35 cellular contexts compared by ENCODE assay signal in the genomic region with DNA sequence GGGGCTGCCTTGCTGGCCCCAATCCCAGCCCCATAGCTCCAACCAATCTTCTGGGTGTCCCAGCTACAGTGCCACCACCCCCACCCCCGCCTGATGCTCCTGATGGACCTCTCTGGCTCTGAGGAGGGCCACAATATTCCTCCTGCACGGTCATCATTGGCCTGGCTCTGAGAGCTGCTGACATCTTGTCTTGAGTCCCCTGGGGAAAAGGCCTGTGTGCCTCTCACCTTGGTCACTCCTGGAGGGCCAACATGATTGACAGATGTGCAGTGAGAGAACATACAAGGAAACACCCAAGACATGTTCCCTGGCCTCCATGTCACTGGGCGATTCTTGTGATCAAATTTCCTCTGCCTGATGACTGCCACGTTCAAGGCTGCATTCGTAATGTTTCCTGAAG. TPM values are rescaled to one million over a fixed set of nuclear protein-coding genes. Genes with fewer than 3 reads are reported as not detected.
"Had no signal": no experiment of that assay in that cellular context is flagged by ENCODE, and none has a peak within 500 bp of the region (broad histone marks: within the 10 kb centered on the region; RNA-seq: fewer than 3 reads in every experiment).

No MANE protein-coding gene starts in this region.

- H3K9me3 ChIP-seq: esophagus squamous epithelium, heart right ventricle, neutrophil, testis, tibial artery, upper lobe of left lung, uterus had no signal

- H3K4me1 ChIP-seq: parathyroid adenoma, testis, tibial artery, upper lobe of left lung, uterus had no signal

- H2AFZ ChIP-seq: parathyroid adenoma had no signal

- H3K4me2 ChIP-seq: smooth muscle cell had no signal

- FAIRE-seq: endometrium, islet of Langerhans had no signal

- DNase-seq: effector memory CD8-positive, alpha-beta T cell; erythroblast; esophagus squamous epithelium; foreskin melanocyte; glutamatergic neuron; heart right ventricle; hippocampal formation; left ventricle myocardium superior; naive B cell; stimulated activated CD4-positive, alpha-beta T cell treated with anti-CD3 and anti-CD28 coated beads, Interleukin-12 subunit alpha, Interleukin-12 subunit beta, amount 100 ng/mL, for 4 hours; stimulated activated CD4-positive, alpha-beta T cell treated with anti-CD3 and anti-CD28 coated beads, Interleukin-1b, Interleukin-23, amount 100 ng/mL, for 48 hours; stimulated activated CD4-positive, alpha-beta T cell treated with anti-CD3 and anti-CD28 coated beads, Interleukin-4, amount 100 ng/mL, for 1 hour; stimulated activated CD8-positive, alpha-beta memory T cell treated with anti-CD3 and anti-CD28 coated beads, Interleukin-4, amount 100 ng/mL, for 48 hours; stimulated activated naive CD4-positive, alpha-beta T cell; stimulated activated naive CD8-positive, alpha-beta T cell treated with anti-CD3 and anti-CD28 coated beads, Interleukin-15, amount 100 ng/mL, for 72 hours; testis; uterus had no signal

- H3K36me3 ChIP-seq: esophagus squamous epithelium, heart right ventricle, neutrophil, tibial artery, upper lobe of left lung, uterus had no signal

- H3K9ac ChIP-seq: parathyroid adenoma had no signal

- ATAC-seq: effector memory CD8-positive, alpha-beta T cell; heart right ventricle; left ventricle myocardium superior; natural killer cell treated with Interleukin-12 subunit alpha and Interleukin-12 subunit beta and Interleukin-15 and Interleukin-18, amount 100 ng/mL, for 72 hours; sciatic nerve; stimulated activated naive CD8-positive, alpha-beta T cell treated with anti-CD3 and anti-CD28 coated beads, Interleukin-15, amount 100 ng/mL, for 72 hours had no signal

- H3K27me3 ChIP-seq: testis, upper lobe of left lung, uterus had no signal

- H3K27ac ChIP-seq: coronary artery, esophagus squamous epithelium, heart right ventricle, neutrophil, parathyroid adenoma, testis, tibial artery, upper lobe of left lung, uterus had no signal

- H3K4me3 ChIP-seq: coronary artery, esophagus squamous epithelium, heart right ventricle, lung, smooth muscle cell, testis, tibial artery, upper lobe of left lung, uterus had no signal

- H3K79me2 ChIP-seq: parathyroid adenoma had no signal

RNA-seq across cellular contexts. Expression of gene GDF2, which starts 7.7 kb away (rescaled TPM):
- total RNA-seq: cerebellum; dermis microvascular lymphatic vessel endothelial cell; esophagus squamous epithelium; heart right ventricle; left ventricle myocardium superior; lung; mononuclear cell; natural killer cell treated with Interleukin-12 subunit alpha and Interleukin-12 subunit beta and Interleukin-15 and Interleukin-18, amount 100 ng/mL, for 72 hours; neural crest cell; omental fat pad; progenitor cell of endocrine pancreas; sciatic nerve; smooth muscle cell; subcutaneous adipose tissue; upper lobe of left lung; uterus had no signal
- polyA plus RNA-seq: heart right ventricle, lung, smooth muscle cell had no signal

RNA-seq across cellular contexts. Expression of gene RBP3, which starts 18.3 kb away (rescaled TPM):
- total RNA-seq: cerebellum; dermis microvascular lymphatic vessel endothelial cell; esophagus squamous epithelium; heart right ventricle; left ventricle myocardium superior; lung; mononuclear cell; natural killer cell treated with Interleukin-12 subunit alpha and Interleukin-12 subunit beta and Interleukin-15 and Interleukin-18, amount 100 ng/mL, for 72 hours; neural crest cell; omental fat pad; sciatic nerve; smooth muscle cell; subcutaneous adipose tissue; upper lobe of left lung; uterus had no signal
- polyA plus RNA-seq: heart right ventricle, smooth muscle cell had no signal

RNA-seq across cellular contexts. Expression of gene GDF10, which starts 29.9 kb away (rescaled TPM):
- total RNA-seq: dermis microvascular lymphatic vessel endothelial cell; mononuclear cell; natural killer cell treated with Interleukin-12 subunit alpha and Interleukin-12 subunit beta and Interleukin-15 and Interleukin-18, amount 100 ng/mL, for 72 hours; progenitor cell of endocrine pancreas had no signal

RNA-seq across cellular contexts. Expression of gene ZNF488, which starts 54.2 kb away (rescaled TPM):
- total RNA-seq: left ventricle myocardium superior; mononuclear cell; natural killer cell treated with Interleukin-12 subunit alpha and Interleukin-12 subunit beta and Interleukin-15 and Interleukin-18, amount 100 ng/mL, for 72 hours had no signal
- polyA plus RNA-seq: smooth muscle cell had no signal
